In genomic region chr4:41307633-41308032, GRCh38 we compare ENCODE assay signal across 1 cellular context.
TF ChIP-seq lines count a peak whose summit lies in the region.

No MANE protein-coding gene starts in this region.

TF ChIP-seq in GM23338, 12 proteins besides CTCF, POLR2A, EP300 and RAD21 (continued from another document):
- TF ChIP-seq, protein P1, sequence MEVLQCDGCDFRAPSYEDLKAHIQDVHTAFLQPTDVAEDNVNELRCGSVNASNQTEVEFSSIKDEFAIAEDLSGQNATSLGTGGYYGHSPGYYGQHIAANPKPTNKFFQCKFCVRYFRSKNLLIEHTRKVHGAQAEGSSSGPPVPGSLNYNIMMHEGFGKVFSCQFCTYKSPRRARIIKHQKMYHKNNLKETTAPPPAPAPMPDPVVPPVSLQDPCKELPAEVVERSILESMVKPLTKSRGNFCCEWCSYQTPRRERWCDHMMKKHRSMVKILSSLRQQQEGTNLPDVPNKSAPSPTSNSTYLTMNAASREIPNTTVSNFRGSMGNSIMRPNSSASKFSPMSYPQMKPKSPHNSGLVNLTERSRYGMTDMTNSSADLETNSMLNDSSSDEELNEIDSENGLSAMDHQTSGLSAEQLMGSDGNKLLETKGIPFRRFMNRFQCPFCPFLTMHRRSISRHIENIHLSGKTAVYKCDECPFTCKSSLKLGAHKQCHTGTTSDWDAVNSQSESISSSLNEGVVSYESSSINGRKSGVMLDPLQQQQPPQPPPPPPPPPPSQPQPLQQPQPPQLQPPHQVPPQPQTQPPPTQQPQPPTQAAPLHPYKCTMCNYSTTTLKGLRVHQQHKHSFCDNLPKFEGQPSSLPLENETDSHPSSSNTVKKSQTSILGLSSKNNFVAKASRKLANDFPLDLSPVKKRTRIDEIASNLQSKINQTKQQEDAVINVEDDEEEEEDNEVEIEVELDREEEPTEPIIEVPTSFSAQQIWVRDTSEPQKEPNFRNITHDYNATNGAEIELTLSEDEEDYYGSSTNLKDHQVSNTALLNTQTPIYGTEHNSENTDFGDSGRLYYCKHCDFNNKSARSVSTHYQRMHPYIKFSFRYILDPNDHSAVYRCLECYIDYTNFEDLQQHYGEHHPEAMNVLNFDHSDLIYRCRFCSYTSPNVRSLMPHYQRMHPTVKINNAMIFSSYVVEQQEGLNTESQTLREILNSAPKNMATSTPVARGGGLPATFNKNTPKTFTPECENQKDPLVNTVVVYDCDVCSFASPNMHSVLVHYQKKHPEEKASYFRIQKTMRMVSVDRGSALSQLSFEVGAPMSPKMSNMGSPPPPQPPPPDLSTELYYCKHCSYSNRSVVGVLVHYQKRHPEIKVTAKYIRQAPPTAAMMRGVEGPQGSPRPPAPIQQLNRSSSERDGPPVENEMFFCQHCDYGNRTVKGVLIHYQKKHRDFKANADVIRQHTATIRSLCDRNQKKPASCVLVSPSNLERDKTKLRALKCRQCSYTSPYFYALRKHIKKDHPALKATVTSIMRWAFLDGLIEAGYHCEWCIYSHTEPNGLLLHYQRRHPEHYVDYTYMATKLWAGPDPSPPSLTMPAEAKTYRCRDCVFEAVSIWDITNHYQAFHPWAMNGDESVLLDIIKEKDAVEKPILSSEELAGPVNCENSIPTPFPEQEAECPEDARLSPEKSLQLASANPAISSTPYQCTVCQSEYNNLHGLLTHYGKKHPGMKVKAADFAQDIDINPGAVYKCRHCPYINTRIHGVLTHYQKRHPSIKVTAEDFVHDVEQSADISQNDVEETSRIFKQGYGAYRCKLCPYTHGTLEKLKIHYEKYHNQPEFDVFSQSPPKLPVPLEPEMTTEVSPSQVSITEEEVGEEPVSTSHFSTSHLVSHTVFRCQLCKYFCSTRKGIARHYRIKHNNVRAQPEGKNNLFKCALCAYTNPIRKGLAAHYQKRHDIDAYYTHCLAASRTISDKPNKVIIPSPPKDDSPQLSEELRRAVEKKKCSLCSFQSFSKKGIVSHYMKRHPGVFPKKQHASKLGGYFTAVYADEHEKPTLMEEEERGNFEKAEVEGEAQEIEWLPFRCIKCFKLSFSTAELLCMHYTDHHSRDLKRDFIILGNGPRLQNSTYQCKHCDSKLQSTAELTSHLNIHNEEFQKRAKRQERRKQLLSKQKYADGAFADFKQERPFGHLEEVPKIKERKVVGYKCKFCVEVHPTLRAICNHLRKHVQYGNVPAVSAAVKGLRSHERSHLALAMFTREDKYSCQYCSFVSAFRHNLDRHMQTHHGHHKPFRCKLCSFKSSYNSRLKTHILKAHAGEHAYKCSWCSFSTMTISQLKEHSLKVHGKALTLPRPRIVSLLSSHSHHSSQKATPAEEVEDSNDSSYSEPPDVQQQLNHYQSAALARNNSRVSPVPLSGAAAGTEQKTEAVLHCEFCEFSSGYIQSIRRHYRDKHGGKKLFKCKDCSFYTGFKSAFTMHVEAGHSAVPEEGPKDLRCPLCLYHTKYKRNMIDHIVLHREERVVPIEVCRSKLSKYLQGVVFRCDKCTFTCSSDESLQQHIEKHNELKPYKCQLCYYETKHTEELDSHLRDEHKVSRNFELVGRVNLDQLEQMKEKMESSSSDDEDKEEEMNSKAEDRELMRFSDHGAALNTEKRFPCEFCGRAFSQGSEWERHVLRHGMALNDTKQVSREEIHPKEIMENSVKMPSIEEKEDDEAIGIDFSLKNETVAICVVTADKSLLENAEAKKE (CRISPR knock-in tag; IDR thresholded peaks at IDR 0.05), result no peak
- TF ChIP-seq, protein P2, sequence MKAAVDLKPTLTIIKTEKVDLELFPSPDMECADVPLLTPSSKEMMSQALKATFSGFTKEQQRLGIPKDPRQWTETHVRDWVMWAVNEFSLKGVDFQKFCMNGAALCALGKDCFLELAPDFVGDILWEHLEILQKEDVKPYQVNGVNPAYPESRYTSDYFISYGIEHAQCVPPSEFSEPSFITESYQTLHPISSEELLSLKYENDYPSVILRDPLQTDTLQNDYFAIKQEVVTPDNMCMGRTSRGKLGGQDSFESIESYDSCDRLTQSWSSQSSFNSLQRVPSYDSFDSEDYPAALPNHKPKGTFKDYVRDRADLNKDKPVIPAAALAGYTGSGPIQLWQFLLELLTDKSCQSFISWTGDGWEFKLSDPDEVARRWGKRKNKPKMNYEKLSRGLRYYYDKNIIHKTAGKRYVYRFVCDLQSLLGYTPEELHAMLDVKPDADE (IDR thresholded peaks at IDR 0.05), result no peak
